In genomic region chr2:54624611-54625071, GRCh38 we compare ENCODE assay signal across 12 cellular contexts.
A peak's percentile ranks its signal among the peaks of the same experiment; 100 is the strongest.
DNase-seq lines count a peak whose midpoint lies in the region; ATAC-seq and TF ChIP-seq lines count a peak whose summit lies in the region.
"Had no signal": no experiment of that assay in that cellular context is flagged by ENCODE, and none has a peak within 500 bp of the region (broad histone marks: within the 10 kb centered on the region; RNA-seq: fewer than 3 reads in every experiment).

No MANE protein-coding gene starts in this region.

- H3K4me3 Mint-ChIP-seq in activated T-helper 17 cell treated with anti-CD3 and anti-CD28 coated beads, Interleukin-2, amount 50 U/mL, for 72 hours = no peak overlapping the region
- no peak overlapping the region for H3K4me3 Mint-ChIP-seq in effector memory CD8-positive, alpha-beta T cell

- no CpG with 5 or more reads among the region's 11 CpGs for WGBS in trophoblast cell (ENCODE audit: extremely low coverage, insufficient coverage, insufficient read length)

- H3K4me2 ChIP-seq in trophoblast cell (ENCODE audit: low read length) = no peak overlapping the region

- no peak overlapping the region for H2BK5ac ChIP-seq in trophoblast cell (ENCODE audit: low read depth, low read length, poor library complexity)

- H4K91ac ChIP-seq in trophoblast cell (ENCODE audit: low read depth, low read length) = no peak overlapping the region

- peaks cover 7% of the 10 kb centered on the region for H3K4me1 Mint-ChIP-seq in activated T-helper 17 cell treated with anti-CD3 and anti-CD28 coated beads, Interleukin-2, amount 50 U/mL, for 72 hours
- H3K4me1 Mint-ChIP-seq in effector memory CD8-positive, alpha-beta T cell (ENCODE audit: low read depth in 2 of 2) = peaks cover 0 to 13% of the 10 kb centered on the region in 2 donors

- H4K12ac ChIP-seq in trophoblast cell (ENCODE audit: low read depth, low read length) = no peak overlapping the region

- H3K27ac Mint-ChIP-seq in activated T-helper 17 cell treated with anti-CD3 and anti-CD28 coated beads, Interleukin-2, amount 50 U/mL, for 72 hours = peak overlapping the region; percentile 29
- peak overlapping the region in 1 of 2 donors; percentile 41 for H3K27ac Mint-ChIP-seq in effector memory CD8-positive, alpha-beta T cell

- H3K18ac ChIP-seq in trophoblast cell (ENCODE audit: low read length) = no peak overlapping the region

- H3K36me3 Mint-ChIP-seq in activated T-helper 17 cell treated with anti-CD3 and anti-CD28 coated beads, Interleukin-2, amount 50 U/mL, for 72 hours (ENCODE audit: low read depth) = peaks cover 98% of the 10 kb centered on the region
- H3K36me3 Mint-ChIP-seq in effector memory CD8-positive, alpha-beta T cell (ENCODE audit: insufficient read depth) = peaks cover 87% of the 10 kb centered on the region

- H3K4me3 ChIP-seq in BE2C (ENCODE audit: low read depth, low read length) = peak overlapping the region; percentile 6; the same call in 1 of the 2 replicates
- H3K4me3 ChIP-seq in trophoblast cell (ENCODE audit: low read depth, low read length) = no peak overlapping the region

- no peak overlapping the region for H4K8ac ChIP-seq in trophoblast cell (ENCODE audit: low read depth, low read length)

- no peak for TF ChIP-seq CTCF in BE2C (IDR thresholded peaks at IDR 0.05; ENCODE audit: low read depth, low read length)

- no peak overlapping the region for H3K4ac ChIP-seq in trophoblast cell (ENCODE audit: low read depth, low read length)

- H3K23ac ChIP-seq in trophoblast cell (ENCODE audit: low read length) = no peak overlapping the region

- H3K9me3 ChIP-seq in BE2C (no peaks in the 10 kb centered on the region), trophoblast cell (ENCODE audit: insufficient read depth, low read depth, low read length) (no peaks in the 10 kb centered on the region)

- no peaks in the 10 kb centered on the region for H3K27me3 Mint-ChIP-seq in activated T-helper 17 cell treated with anti-CD3 and anti-CD28 coated beads, Interleukin-2, amount 50 U/mL, for 72 hours
- H3K27me3 Mint-ChIP-seq in effector memory CD8-positive, alpha-beta T cell = no peaks in the 10 kb centered on the region

- H3K9ac ChIP-seq in trophoblast cell (ENCODE audit: low read length) = no peak overlapping the region

- no peaks in the 10 kb centered on the region for H3K79me1 ChIP-seq in trophoblast cell (ENCODE audit: low read length)

- H2AFZ ChIP-seq in trophoblast cell (ENCODE audit: insufficient read depth, low read length, poor library complexity) = no peak overlapping the region

- no peak overlapping the region for H2AK5ac ChIP-seq in trophoblast cell (ENCODE audit: low read length)

- DNase-seq in BE2C = peak; percentile 72
- DNase-seq in Right ventricle myocardium superior = no peak
- peak; percentile 81 to 92 for DNase-seq in trophoblast cell
- DNase-seq in NCI-H2196 treated with DMSO at 0.1 percent for 48 hours (lab: John Stamatoyannopoulos, UW; ENCODE audit: unreplicated experiment) = no peak
- no peak for DNase-seq in effector memory CD8-positive, alpha-beta T cell
- no peak for DNase-seq in NCI-H748 (lab: John Stamatoyannopoulos, UW; ENCODE audit: unreplicated experiment)
- DNase-seq: DMS79 treated with DMSO at 0.1 percent for 48 hours, kidney glomerular epithelial cell, NCI-H1694, NCI-H748 treated with DMSO at 0.1 percent for 48 hours had no signal

- no peak overlapping the region for H3K14ac ChIP-seq in trophoblast cell (ENCODE audit: low read length)

- no peaks in the 10 kb centered on the region for H3K9me3 Mint-ChIP-seq in activated T-helper 17 cell treated with anti-CD3 and anti-CD28 coated beads, Interleukin-2, amount 50 U/mL, for 72 hours
- H3K9me3 Mint-ChIP-seq in effector memory CD8-positive, alpha-beta T cell = no peaks in the 10 kb centered on the region

- no peaks in the 10 kb centered on the region for H3K27me3 ChIP-seq in BE2C
- no peaks in the 10 kb centered on the region for H3K27me3 ChIP-seq in trophoblast cell (ENCODE audit: insufficient read depth, low read length)

- intact Hi-C loops in Right ventricle myocardium superior (cut with DNase I) = no loop called here

- H2BK12ac ChIP-seq in trophoblast cell (ENCODE audit: low read length) = no peak overlapping the region

- H2BK120ac ChIP-seq in trophoblast cell (ENCODE audit: insufficient read depth, low read length, poor library complexity) = no peak overlapping the region

- H3K36me3 ChIP-seq in BE2C (peaks cover 77% of the 10 kb centered on the region), trophoblast cell (ENCODE audit: control insufficient read depth in 1 of 2, insufficient read depth in 2 of 2, low read length in 2 of 2) (peaks cover 36 to 61% of the 10 kb centered on the region in 2 experiments)

- H3K4me1 ChIP-seq in BE2C = peaks cover 4% of the 10 kb centered on the region; the same call in 1 of the 2 replicates
- no peaks in the 10 kb centered on the region for H3K4me1 ChIP-seq in trophoblast cell (ENCODE audit: control insufficient read depth in 1 of 2, insufficient read depth in 2 of 2, low read length in 2 of 2)

- ATAC-seq in activated T-helper 17 cell treated with anti-CD3 and anti-CD28 coated beads, Interleukin-2, amount 50 U/mL, for 72 hours (replicated peaks) = no peak
- ATAC-seq in Right ventricle myocardium superior (ENCODE audit: poor library complexity) (peak; percentile 13), GM18498 (IDR thresholded peaks at IDR 0.05; ENCODE audit: unreplicated experiment) (no peak)
- no peak for ATAC-seq in effector memory CD8-positive, alpha-beta T cell (replicated peaks)

- H3K27ac ChIP-seq in trophoblast cell (ENCODE audit: low read depth, low read length) = no peak overlapping the region

- H3K79me2 ChIP-seq in trophoblast cell (ENCODE audit: control insufficient read depth, insufficient read depth, low read length, poor library complexity) = no peaks in the 10 kb centered on the region

Comparison
In these comparisons a context has a peak if more than half of its experiments do, and no peak if none do; other contexts are left out.
1. DNase-seq: peak in BE2C (single experiment) and trophoblast cell (2 of 2); none in Right ventricle myocardium superior (single experiment), NCI-H2196 treated with DMSO at 0.1 percent for 48 hours (single experiment), effector memory CD8-positive, alpha-beta T cell (0 of 3) and NCI-H748 (single experiment).